Comparison of ENCODE assay signal across 20 cellular contexts in genomic region chr21:42468511-42469131, GRCh38. TPM values are rescaled to one million over a fixed set of nuclear protein-coding genes. Genes with fewer than 3 reads are reported as not detected.
DNase-seq lines count a peak whose midpoint lies in the region; ATAC-seq, FAIRE-seq and TF ChIP-seq lines count a peak whose summit lies in the region.
"Had no signal": no experiment of that assay in that cellular context is flagged by ENCODE, and none has a peak within 500 bp of the region (broad histone marks: within the 10 kb centered on the region; RNA-seq: fewer than 3 reads in every experiment).

No MANE protein-coding gene starts in this region.

- H2BK15ac ChIP-seq in neuronal stem cell (ENCODE audit: low read length): no peak overlapping the region

- no peak overlapping the region for H2BK5ac ChIP-seq in neuronal stem cell (ENCODE audit: low read length)

- H4K20me1 ChIP-seq in HepG2 (ENCODE audit: insufficient read depth, low read length) (no peaks in the 10 kb centered on the region), osteoblast (ENCODE audit: insufficient read depth, low read length) (no peaks in the 10 kb centered on the region)

- ATAC-seq in right lobe of liver (no peak), HepG2 (no peak), HG03354 (IDR thresholded peaks at IDR 0.05; ENCODE audit: poor library complexity, severe bottlenecking, unreplicated experiment) (no peak), T-helper 17 cell (no peak)
- ATAC-seq: Right ventricle myocardium inferior had no signal

- TF ChIP-seq POLR2A in right lobe of liver (IDR thresholded peaks at IDR 0.05) (no peak), HepG2 (IDR thresholded peaks at IDR 0.05; ENCODE audit: insufficient read depth in 1 of 2, low read depth in 2 of 2, low read length in 2 of 2) (no peak), Peyer's patch (IDR thresholded peaks at IDR 0.05) (no peak)

- no peak for TF ChIP-seq CTCF in right lobe of liver (IDR thresholded peaks at IDR 0.05)
- no peak for TF ChIP-seq CTCF in HepG2 (CRISPR knock-in tag; IDR thresholded peaks at IDR 0.05)
- no peak for TF ChIP-seq CTCF in Peyer's patch (IDR thresholded peaks at IDR 0.05)
- no peak for TF ChIP-seq CTCF in osteoblast (IDR thresholded peaks at IDR 0.05; ENCODE audit: extremely low read depth, low read depth, low read length)

- H3K4me1 Mint-ChIP-seq in T-helper 17 cell: peaks cover 29% of the 10 kb centered on the region

- no peak overlapping the region for H3K23ac ChIP-seq in neuronal stem cell (ENCODE audit: low read depth, low read length, poor library complexity)

- no TSS peak for BruUV-seq in HepG2 (replicated peaks; lab: Mats Ljungman, UMichigan)

- H3K4me2 ChIP-seq in HepG2 (ENCODE audit: low read depth, low read length) (no peak overlapping the region), neuronal stem cell (ENCODE audit: insufficient read depth, low read length, poor library complexity, severe bottlenecking) (no peak overlapping the region), osteoblast (ENCODE audit: insufficient read depth, low read length) (no peak overlapping the region)

- no peaks in the 10 kb centered on the region for H3K36me3 Mint-ChIP-seq in T-helper 17 cell (ENCODE audit: low read depth)

- intact Hi-C loops in right lobe of liver (cut with DNase I) (no loop called here), HepG2 (cut with micrococcal nuclease; ENCODE audit: unreplicated experiment) (no loop called here)

- in situ Hi-C loops in HepG2 (cut with HindIII; ENCODE audit: extremely low pct_ligation_motif_present, low pct_unique_long_range_greater_than_20kb): no loop called here

- 82% methylated on average over 5 of the region's 6 CpGs for WGBS in right lobe of liver (ENCODE audit: insufficient coverage, low coverage, low lambda C conversion rate, missing lambda C conversion rate)
- 41% methylated on average over 6 of the region's 6 CpGs for WGBS in HepG2 (ENCODE audit: low lambda C conversion rate)
- WGBS in neuronal stem cell (ENCODE audit: extremely low coverage in 2 of 2, insufficient read length in 2 of 2, insufficient replicate concordance in 1 of 2), 2 donors: no CpG with 5 or more reads among the region's 6 CpGs

- H3K4me1 ChIP-seq in right lobe of liver (peaks cover 0 to 37% (median 10%) of the 10 kb centered on the region in 4 donors), HepG2 (ENCODE audit: insufficient read depth, low read length) (peaks cover 19% of the 10 kb centered on the region), Peyer's patch (peaks cover 10 to 60% (median 20%) of the 10 kb centered on the region in 4 donors), neuronal stem cell (ENCODE audit: control insufficient read depth in 2 of 2, insufficient read depth in 1 of 2, low read depth in 1 of 2, low read length in 2 of 2) (peaks cover 0 to 2% of the 10 kb centered on the region in 2 donors), osteoblast (ENCODE audit: insufficient read depth, low read length) (no peaks in the 10 kb centered on the region)

- TF ChIP-seq RAD21 in HepG2 (CRISPR knock-in tag; IDR thresholded peaks at IDR 0.05): no peak

- H2AFZ ChIP-seq in HepG2 (ENCODE audit: low read length) (no peak overlapping the region), neuronal stem cell (ENCODE audit: low read length) (no peak overlapping the region), osteoblast (ENCODE audit: low read length) (no peak overlapping the region)

- H3K18ac ChIP-seq in neuronal stem cell (ENCODE audit: low read length): no peak overlapping the region

- no peaks in the 10 kb centered on the region for H3K27me3 ChIP-seq in right lobe of liver
- H3K27me3 ChIP-seq in HepG2 (ENCODE audit: control insufficient read depth in 1 of 2, insufficient read depth in 2 of 2, low read length in 2 of 2): no peaks in the 10 kb centered on the region
- H3K27me3 ChIP-seq in Peyer's patch: no peaks in the 10 kb centered on the region
- peaks cover 0 to 4% (median 0%) of the 10 kb centered on the region in 3 experiments for H3K27me3 ChIP-seq in neuronal stem cell (ENCODE audit: control insufficient read depth in 3 of 3, insufficient read depth in 3 of 3, low read depth in 1 of 3, low read length in 3 of 3)
- H3K27me3 ChIP-seq in osteoblast (ENCODE audit: insufficient read depth, low read length): peaks cover 7% of the 10 kb centered on the region

- no peaks in the 10 kb centered on the region for H3K79me1 ChIP-seq in neuronal stem cell (ENCODE audit: low read depth, low read length)

- H3K27ac ChIP-seq in right lobe of liver (peak overlapping the region in 1 of 3 donors; percentile 14), HepG2 (ENCODE audit: extremely low read length, insufficient read depth, low read length) (no peak overlapping the region), Peyer's patch (peak overlapping the region in 3 of 4 donors; percentile 61 to 95 (median 86)), neuronal stem cell (replicated peaks; ENCODE audit: low read length) (no peak overlapping the region), osteoblast (ENCODE audit: low read depth, low read length) (no peak overlapping the region)
- H3K27ac ChIP-seq: coronary artery, esophagus muscularis mucosa had no signal

- no peak overlapping the region for H4K8ac ChIP-seq in neuronal stem cell (ENCODE audit: low read depth, low read length)

- H4K91ac ChIP-seq in neuronal stem cell (ENCODE audit: low read depth, low read length, poor library complexity): no peak overlapping the region

- no peak overlapping the region for H3K4me3 Mint-ChIP-seq in T-helper 17 cell

- H3K9ac ChIP-seq in HepG2 (ENCODE audit: insufficient read depth, low read depth, low read length) (no peak overlapping the region), neuronal stem cell (ENCODE audit: low read depth, low read length, poor library complexity) (no peak overlapping the region)

- H3K79me2 ChIP-seq in HepG2 (ENCODE audit: insufficient read depth, low read length) (no peaks in the 10 kb centered on the region), osteoblast (ENCODE audit: insufficient read depth, low read length) (no peaks in the 10 kb centered on the region)

- H3K36me3 ChIP-seq in right lobe of liver: no peaks in the 10 kb centered on the region
- no peaks in the 10 kb centered on the region for H3K36me3 ChIP-seq in HepG2 (replicated peaks in 1 of 2; ENCODE audit: control insufficient read depth in 1 of 2, insufficient read depth in 2 of 2, low read length in 2 of 2)
- H3K36me3 ChIP-seq in Peyer's patch: no peaks in the 10 kb centered on the region
- H3K36me3 ChIP-seq in neuronal stem cell (replicated peaks in 1 of 2; ENCODE audit: control insufficient read depth in 2 of 2, insufficient read depth in 2 of 2, low read length in 2 of 2): no peaks in the 10 kb centered on the region
- H3K36me3 ChIP-seq in osteoblast (ENCODE audit: insufficient read depth, low read length): no peaks in the 10 kb centered on the region
- H3K36me3 ChIP-seq: esophagus muscularis mucosa had no signal

- no peak overlapping the region for H3K14ac ChIP-seq in neuronal stem cell (ENCODE audit: low read length)

- peak in 2 of 3 donors; percentile 17 to 39 for DNase-seq in right lobe of liver
- no peak for DNase-seq in HepG2 (ENCODE audit: low spot score)
- DNase-seq in Peyer's patch: peak in 1 of 3 donors; percentile 53
- peak; percentile 45 for DNase-seq in kidney tubule cell (ENCODE audit: low spot score)
- no peak for DNase-seq in neuronal stem cell (ENCODE audit: low spot score)
- no peak for DNase-seq in osteoblast (ENCODE audit: insufficient read length, low spot score, missing footprints)
- DNase-seq in T-helper 17 cell: no peak
- DNase-seq: ACHN; activated CD4-positive, alpha-beta T cell treated with anti-CD3 and anti-CD28 coated beads, Interleukin-2, amount 50 U/mL, for 4 hours; COR-L47; kidney glomerular epithelial cell; NCI-H1048; NCI-H82; posterior cingulate gyrus; T1000 had no signal

- POLR2A ChIA-PET in HepG2 (lab: Yijun Ruan, JAX): no interaction called here

- H2BK12ac ChIP-seq in neuronal stem cell (ENCODE audit: low read length): no peak overlapping the region

- TF ChIP-seq EP300 in HepG2 (IDR thresholded peaks at IDR 0.05; ENCODE audit: low read depth in 2 of 2, low read length in 2 of 2) (no peak), HepG2 (CRISPR knock-in tag; IDR thresholded peaks at IDR 0.05; ENCODE audit: borderline replicate concordance) (no peak)

- CTCF ChIA-PET in HepG2 (lab: Yijun Ruan, JAX; ENCODE audit: low intra/inter-chr PET ratio, low total read pairs): no interaction called here

- no peak overlapping the region for H2AK5ac ChIP-seq in neuronal stem cell (ENCODE audit: low read depth, low read length)

- no peak overlapping the region for H3K27ac Mint-ChIP-seq in T-helper 17 cell
- H3K27ac Mint-ChIP-seq: activated T-helper 2 cell treated with anti-CD3 and anti-CD28 coated beads, Interferon-gamma antibody, Interleukin-2, Interleukin-4, amounts not matched to agents 10 μg/mL and 5 μg/mL and 100 μg/mL, durations not matched to agents 14 hours and 24 hours and 36 hours had no signal

- H2BK120ac ChIP-seq in neuronal stem cell (ENCODE audit: low read depth, low read length): no peak overlapping the region

- H3K4ac ChIP-seq in neuronal stem cell (ENCODE audit: low read length): no peak overlapping the region

- H3K4me3 ChIP-seq in right lobe of liver (no peak overlapping the region), HepG2 (replicated peaks in 1 of 3; ENCODE audit: insufficient read depth in 1 of 3, low read depth in 2 of 3, low read length in 3 of 3) (no peak overlapping the region), Peyer's patch (no peak overlapping the region), neuronal stem cell (ENCODE audit: low read length in 2 of 2) (no peak overlapping the region), osteoblast (ENCODE audit: insufficient read depth, low read length) (no peak overlapping the region)
- H3K4me3 ChIP-seq: coronary artery, esophagus muscularis mucosa had no signal

- peaks cover 10% of the 10 kb centered on the region for H3K27me3 Mint-ChIP-seq in T-helper 17 cell

- no peak for FAIRE-seq in HepG2 (lab: Jason Lieb, UNC)

- no peaks in the 10 kb centered on the region for H3K9me3 ChIP-seq in right lobe of liver
- H3K9me3 ChIP-seq in HepG2 (ENCODE audit: low read length): no peaks in the 10 kb centered on the region
- H3K9me3 ChIP-seq in Peyer's patch: no peaks in the 10 kb centered on the region
- H3K9me3 ChIP-seq in neuronal stem cell (replicated peaks in 1 of 2; ENCODE audit: control insufficient read depth in 2 of 2, insufficient read depth in 1 of 2, low read depth in 1 of 2, low read length in 2 of 2): no peaks in the 10 kb centered on the region
- no peaks in the 10 kb centered on the region for H3K9me3 ChIP-seq in osteoblast (ENCODE audit: low read depth, low read length)
- no peaks in the 10 kb centered on the region for H3K9me3 ChIP-seq in T-helper 17 cell (ENCODE audit: control insufficient read depth, low read length, poor library complexity, severe bottlenecking)
- H3K9me3 ChIP-seq: esophagus muscularis mucosa had no signal

RNA-seq across cellular contexts. Expression of gene RSPH1, which starts 27.4 kb away (rescaled TPM):
- total RNA-seq in right lobe of liver (under 1 TPM in 5 of 6 experiments, not detected in 1; 0.18 to 0.55 (median 0.22) TPM), HepG2 (2016; rRNA removed; fragmentation: Illumina TruSeq; extraction: Trizol) (not detected in 2 replicates), Peyer's patch (10 to 100 TPM in 1 of 4 donors, 1 to 10 TPM in 3; 2.5 to 11.0 (median 6.7) TPM), osteoblast (0.29 TPM in 1 of 2 replicates, not detected in the other), T-helper 17 cell (under 1 TPM in 1 of 2 donors, not detected in 1; 0.47 TPM)
- total RNA-seq in HepG2 (2016; cell fraction: cytosol; rRNA removed; fragmentation: Illumina TruSeq; extraction: Trizol; ENCODE audit: low read depth): not detected in 2 replicates
- total RNA-seq in HepG2 (2016; cell fraction: insoluble cytoplasmic fraction; rRNA removed; fragmentation: Illumina TruSeq; extraction: Trizol): not detected in 2 replicates
- total RNA-seq in HepG2 (2016; cell fraction: membrane; rRNA removed; fragmentation: Illumina TruSeq; extraction: Trizol): not detected in 2 replicates
- total RNA-seq in HepG2 (2016; cell fraction: nucleus; rRNA removed; fragmentation: Illumina TruSeq; extraction: Trizol): not detected in 2 replicates
- polyA plus RNA-seq in HepG2 (2011; rRNA removed): not detected in 2 replicates
- not detected in 2 replicates for polyA plus RNA-seq in HepG2 (2011; cell fraction: cytosol; rRNA removed)
- not detected in 2 replicates for polyA plus RNA-seq in HepG2 (2011; cell fraction: nucleus; rRNA removed)
- polyA plus RNA-seq in HepG2 (2012): not detected in 2 replicates
- not detected in 2 replicates for polyA plus RNA-seq in HepG2 (2016; cell fraction: cytosol; fragmentation: Illumina TruSeq; extraction: Trizol; ENCODE audit: low read depth)
- not detected in 2 replicates for polyA plus RNA-seq in HepG2 (2016; cell fraction: insoluble cytoplasmic fraction; fragmentation: Illumina TruSeq; extraction: Trizol; ENCODE audit: low read depth)
- polyA plus RNA-seq in HepG2 (2016; cell fraction: membrane; fragmentation: Illumina TruSeq; extraction: Trizol; ENCODE audit: low read depth): not detected in 2 replicates
- polyA plus RNA-seq in HepG2 (2016; cell fraction: nucleus; fragmentation: Illumina TruSeq; extraction: Trizol; ENCODE audit: insufficient read depth, low read depth): not detected in 2 replicates
- polyA minus RNA-seq in HepG2 (2011; rRNA and poly(A)+ RNA removed; ENCODE audit: low replicate concordance): not detected in 2 replicates
- not detected in 2 replicates for polyA minus RNA-seq in HepG2 (2011; cell fraction: cytosol; rRNA and poly(A)+ RNA removed)
- polyA minus RNA-seq in HepG2 (2011; cell fraction: nucleus; rRNA and poly(A)+ RNA removed): not detected in 2 replicates
- polyA plus RNA-seq in neuronal stem cell (2013, experiment 1 of 2): 0.82 TPM
- polyA plus RNA-seq in neuronal stem cell (2013, experiment 2 of 2): 0.89 TPM
- total RNA-seq: activated T-helper 2 cell treated with anti-CD3 and anti-CD28 coated beads, Interferon-gamma antibody, Interleukin-2, Interleukin-4, amounts not matched to agents 10 μg/mL and 5 μg/mL and 100 μg/mL, durations not matched to agents 14 hours and 24 hours and 36 hours; Right ventricle myocardium inferior had no signal

RNA-seq across cellular contexts. Expression of gene SLC37A1, which starts 45.0 kb away (rescaled TPM):
- total RNA-seq in right lobe of liver (10 to 100 TPM in 1 of 6 experiments, 1 to 10 TPM in 5; 2.5 to 10.8 (median 6.2) TPM), HepG2 (2016; rRNA removed; fragmentation: Illumina TruSeq; extraction: Trizol) (0.17 and 0.40 TPM in 2 replicates), Peyer's patch (100 to 1,000 TPM in 3 of 4 donors, 10 to 100 TPM in 1; 66.0 to 249 (median 195) TPM), osteoblast (5.9 and 6.9 TPM in 2 replicates), T-helper 17 cell (10 to 100 TPM; 21.0 to 24.0 TPM)
- total RNA-seq in HepG2 (2016; cell fraction: cytosol; rRNA removed; fragmentation: Illumina TruSeq; extraction: Trizol; ENCODE audit: low read depth): 0.18 TPM in 1 of 2 replicates, not detected in the other
- 0.10 and 0.28 TPM in 2 replicates for total RNA-seq in HepG2 (2016; cell fraction: insoluble cytoplasmic fraction; rRNA removed; fragmentation: Illumina TruSeq; extraction: Trizol)
- 0.31 and 0.48 TPM in 2 replicates for total RNA-seq in HepG2 (2016; cell fraction: membrane; rRNA removed; fragmentation: Illumina TruSeq; extraction: Trizol)
- total RNA-seq in HepG2 (2016; cell fraction: nucleus; rRNA removed; fragmentation: Illumina TruSeq; extraction: Trizol): 0.31 and 0.34 TPM in 2 replicates
- polyA plus RNA-seq in HepG2 (2011; rRNA removed): 0.14 and 0.22 TPM in 2 replicates
- polyA plus RNA-seq in HepG2 (2011; cell fraction: cytosol; rRNA removed): 0.12 and 0.14 TPM in 2 replicates
- 0.19 and 0.29 TPM in 2 replicates for polyA plus RNA-seq in HepG2 (2011; cell fraction: nucleus; rRNA removed)
- 0.13 and 0.28 TPM in 2 replicates for polyA plus RNA-seq in HepG2 (2012)
- 0.18 and 0.58 TPM in 2 replicates for polyA plus RNA-seq in HepG2 (2016; cell fraction: cytosol; fragmentation: Illumina TruSeq; extraction: Trizol; ENCODE audit: low read depth)
- polyA plus RNA-seq in HepG2 (2016; cell fraction: insoluble cytoplasmic fraction; fragmentation: Illumina TruSeq; extraction: Trizol; ENCODE audit: low read depth): 0.12 and 0.25 TPM in 2 replicates
- 0.35 and 0.40 TPM in 2 replicates for polyA plus RNA-seq in HepG2 (2016; cell fraction: membrane; fragmentation: Illumina TruSeq; extraction: Trizol; ENCODE audit: low read depth)
- 0.37 and 0.70 TPM in 2 replicates for polyA plus RNA-seq in HepG2 (2016; cell fraction: nucleus; fragmentation: Illumina TruSeq; extraction: Trizol; ENCODE audit: insufficient read depth, low read depth)
- polyA minus RNA-seq in HepG2 (2011; rRNA and poly(A)+ RNA removed; ENCODE audit: low replicate concordance): 0.80 and 7.9 TPM in 2 replicates
- polyA minus RNA-seq in HepG2 (2011; cell fraction: cytosol; rRNA and poly(A)+ RNA removed): 0.49 TPM in 1 of 2 replicates, not detected in the other
- 0.12 and 0.39 TPM in 2 replicates for polyA minus RNA-seq in HepG2 (2011; cell fraction: nucleus; rRNA and poly(A)+ RNA removed)
- polyA plus RNA-seq in neuronal stem cell (2013, experiment 1 of 2): 9.1 TPM
- 8.5 TPM for polyA plus RNA-seq in neuronal stem cell (2013, experiment 2 of 2)

Comparison
In these comparisons a context has a peak if more than half of its experiments do, and no peak if none do; other contexts are left out.
1. DNase-seq: peak in right lobe of liver (2 of 3) and kidney tubule cell (single experiment); none in HepG2 (single experiment), neuronal stem cell (single experiment), osteoblast (single experiment) and T-helper 17 cell (0 of 3).
2. H3K27ac ChIP-seq: peak in Peyer's patch (3 of 4); none in HepG2 (single experiment), neuronal stem cell (single experiment) and osteoblast (single experiment).